ENCODE assay signal across 8 cellular contexts in the genomic region with DNA sequence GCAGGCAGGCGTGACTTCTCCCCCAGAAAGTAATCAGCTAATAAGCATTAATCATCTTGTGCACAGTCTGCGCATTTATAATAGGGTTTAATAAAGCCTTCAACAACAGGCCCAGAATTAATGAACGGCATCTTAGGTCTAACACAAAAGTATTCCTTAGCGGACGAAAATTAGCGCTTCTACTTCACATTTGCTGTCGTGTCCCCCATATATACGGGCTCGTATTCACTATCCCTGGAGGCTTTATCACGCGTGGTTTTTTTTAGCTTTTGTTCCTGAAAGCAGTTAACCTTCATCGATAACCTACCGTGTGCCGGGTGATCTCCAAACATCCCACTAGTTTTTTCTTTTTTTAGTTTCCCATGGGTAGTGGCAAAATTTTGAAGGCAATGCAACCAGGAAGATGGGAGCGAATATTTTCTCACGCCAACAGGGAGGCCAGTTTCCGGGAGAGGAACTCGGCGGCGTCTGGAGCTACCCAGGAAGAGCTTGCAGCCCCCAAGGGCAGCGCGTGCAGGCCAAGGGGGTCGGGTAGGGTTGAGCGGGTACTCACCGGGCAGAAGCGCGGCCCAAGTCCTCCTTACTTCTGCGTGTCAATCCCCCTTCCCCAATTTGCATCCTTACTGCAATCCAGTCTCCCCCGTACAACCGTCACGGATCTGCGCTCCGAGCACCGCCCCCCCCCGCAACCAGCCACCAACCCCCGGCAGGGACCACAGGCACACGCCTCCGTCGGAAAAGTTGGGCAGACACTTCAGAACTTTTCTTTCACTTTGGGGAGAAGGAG. TPM values are rescaled to one million over a fixed set of nuclear protein-coding genes. Genes with fewer than 3 reads are reported as not detected.
A peak's percentile ranks its signal among the peaks of the same experiment; 100 is the strongest.
DNase-seq lines count a peak whose midpoint lies in the region; ATAC-seq and TF ChIP-seq lines count a peak whose summit lies in the region.

No MANE protein-coding gene starts in this region.

- H3K27me3 ChIP-seq in rectal smooth muscle tissue (ENCODE audit: control insufficient read depth, insufficient read depth, low read length), result peaks cover 2% of the 10 kb centered on the region

- H3K36me3 ChIP-seq in rectal smooth muscle tissue (ENCODE audit: control insufficient read depth, insufficient read depth, low read length), result no peaks in the 10 kb centered on the region

- TF ChIP-seq CTCF in GM13977 (IDR thresholded peaks at IDR 0.05; ENCODE audit: extremely low read depth, insufficient read depth, missing control alignments) (no peak), foreskin fibroblast (IDR thresholded peaks at IDR 0.05; ENCODE audit: low read depth, low read length) (no peak)

- DNase-seq in GM13977 (ENCODE audit: low spot score) (peak; percentile 14), RPMI7951 (ENCODE audit: low read depth) (peak; percentile 48), foreskin fibroblast (peak in 1 of 2 donors; percentile 27), NK-92 (lab: John Stamatoyannopoulos, UW; ENCODE audit: unreplicated experiment) (no peak), cerebellar cortex (ENCODE audit: low spot score) (no peak)

- peaks cover 9% of the 10 kb centered on the region for H3K4me1 ChIP-seq in rectal smooth muscle tissue (ENCODE audit: control insufficient read depth, insufficient read depth, low read length)

- H3K4me3 ChIP-seq in foreskin fibroblast (ENCODE audit: low read depth in 1 of 2, low read length in 2 of 2), result peak overlapping the region; percentile 90 to 97
- H3K4me3 ChIP-seq in rectal smooth muscle tissue (ENCODE audit: low read length), result peak overlapping the region; percentile 93

- H3K27ac ChIP-seq in rectal smooth muscle tissue (ENCODE audit: low read depth, low read length), result peak overlapping the region; percentile 2

- in situ Hi-C loops in GM13977 (cut with MboI; ENCODE audit: low pct_unique_long_range_greater_than_20kb, low sequenced_read_pairs, unreplicated experiment), result no loop called here

- H3K9ac ChIP-seq in rectal smooth muscle tissue (ENCODE audit: low read length), result peak overlapping the region; percentile 60

- ATAC-seq in HG02884 (IDR thresholded peaks at IDR 0.05; ENCODE audit: unreplicated experiment) (no peak), HG03457 (IDR thresholded peaks at IDR 0.05; ENCODE audit: unreplicated experiment) (no peak)

RNA-seq across cellular contexts. Expression of a gene that starts 1.5 kb away (rescaled TPM):
- total RNA-seq in RPMI7951 (2014; rRNA removed; shearing (Covaris generic)), result 12.5 TPM in 2 replicates

Comparison
In these comparisons a context has a peak if more than half of its experiments do, and no peak if none do; other contexts are left out.
1. DNase-seq: peak in GM13977 (single experiment) and RPMI7951 (single experiment); none in NK-92 (single experiment) and cerebellar cortex (single experiment).